1 cellular context compared by ENCODE assay signal in the genomic region with DNA sequence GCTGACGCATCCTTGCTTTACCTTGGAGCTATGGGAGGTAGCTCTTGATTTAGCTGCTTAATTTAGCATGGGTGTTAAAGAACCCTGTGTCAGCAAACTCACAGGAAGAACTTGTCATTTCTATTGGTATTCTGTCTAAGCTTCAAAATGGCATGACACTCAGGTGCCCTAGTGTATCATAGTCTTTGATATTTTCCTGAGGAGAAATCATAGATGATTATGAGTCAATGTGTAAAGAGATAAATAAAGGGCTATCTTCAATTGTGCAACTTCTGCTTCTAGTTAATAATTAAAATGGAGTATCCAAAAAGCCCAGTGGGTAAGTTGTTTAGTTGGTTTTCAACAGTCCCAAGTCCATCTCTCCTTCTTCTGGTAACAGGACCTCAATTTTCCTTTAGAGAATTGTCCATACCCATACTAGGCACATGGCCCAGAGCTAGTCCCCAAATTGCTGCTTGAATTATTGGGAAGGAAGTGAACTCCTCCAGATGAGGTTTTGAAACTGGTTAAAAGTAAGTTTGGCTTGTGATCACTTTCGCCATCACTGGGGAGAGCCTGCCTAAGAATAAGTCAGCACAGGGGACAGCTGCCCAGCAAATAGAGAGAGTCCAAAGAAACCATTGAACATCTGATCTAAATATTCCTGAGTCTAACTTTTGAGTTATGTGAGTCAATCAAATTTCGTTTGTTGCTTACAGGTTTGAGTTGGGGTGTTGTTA.
TF ChIP-seq lines count a peak whose summit lies in the region.

No MANE protein-coding gene starts in this region.

TF ChIP-seq in HepG2, 621 proteins besides CTCF, POLR2A, EP300 and RAD21 (continued from another document and continues in another):
- TF ChIP-seq, protein P1, sequence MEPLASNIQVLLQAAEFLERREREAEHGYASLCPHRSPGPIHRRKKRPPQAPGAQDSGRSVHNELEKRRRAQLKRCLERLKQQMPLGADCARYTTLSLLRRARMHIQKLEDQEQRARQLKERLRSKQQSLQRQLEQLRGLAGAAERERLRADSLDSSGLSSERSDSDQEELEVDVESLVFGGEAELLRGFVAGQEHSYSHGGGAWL (CRISPR knock-in tag; IDR thresholded peaks at IDR 0.05), result no peak
- TF ChIP-seq TOPORS (CRISPR knock-in tag; IDR thresholded peaks at IDR 0.05), result peak; percentile 72; the same call in 1 of the 2 replicates
- TF ChIP-seq THRA (CRISPR knock-in tag; IDR thresholded peaks at IDR 0.05; ENCODE audit: borderline replicate concordance), result peak; percentile 72; the same call in 1 of the 2 replicates
- TF ChIP-seq KDM4B (CRISPR knock-in tag; IDR thresholded peaks at IDR 0.05), result no peak
- TF ChIP-seq NR1H2 (CRISPR knock-in tag; IDR thresholded peaks at IDR 0.05; ENCODE audit: borderline replicate concordance, low read depth), result no peak
- no peak for TF ChIP-seq DNMT1 (CRISPR knock-in tag; IDR thresholded peaks at IDR 0.05)
- TF ChIP-seq KMT2B (CRISPR knock-in tag; IDR thresholded peaks at IDR 0.05), result no peak
- TF ChIP-seq CC2D1A (CRISPR knock-in tag; IDR thresholded peaks at IDR 0.05), result 0 out of 2 replicates have a peak, but pooled peaks have one; percentile 69
- TF ChIP-seq ZNF3 (CRISPR knock-in tag; IDR thresholded peaks at IDR 0.05), result no peak
- TF ChIP-seq TCF12 (IDR thresholded peaks at IDR 0.05), result no peak
- peak; percentile 48; the same call in 1 of the 2 replicates for TF ChIP-seq TCF12 (CRISPR knock-in tag; IDR thresholded peaks at IDR 0.05)
- TF ChIP-seq AKAP8 (CRISPR knock-in tag; IDR thresholded peaks at IDR 0.05), result no peak
- no peak for TF ChIP-seq HCFC1 (IDR thresholded peaks at IDR 0.05; ENCODE audit: low read depth, low read length)
- TF ChIP-seq ARNT2 (CRISPR knock-in tag; IDR thresholded peaks at IDR 0.05; ENCODE audit: low read depth), result peak; percentile 72; the same call in 1 of the 2 replicates
- TF ChIP-seq NR2C2 (CRISPR knock-in tag; IDR thresholded peaks at IDR 0.05; ENCODE audit: borderline replicate concordance), result no peak; the same call in 1 of the 2 replicates
- no peak for TF ChIP-seq CHD4 (IDR thresholded peaks at IDR 0.05; ENCODE audit: borderline replicate concordance, low read length)
- TF ChIP-seq ZNF143 (CRISPR knock-in tag; IDR thresholded peaks at IDR 0.05), result no peak
- no peak for TF ChIP-seq ZNF713 (CRISPR knock-in tag; IDR thresholded peaks at IDR 0.05)
- no peak for TF ChIP-seq MXI1 (IDR thresholded peaks at IDR 0.05; ENCODE audit: borderline replicate concordance, low read depth, low read length)
- no peak; the same call in 1 of the 2 replicates for TF ChIP-seq ZBTB20 (CRISPR knock-in tag; IDR thresholded peaks at IDR 0.05; ENCODE audit: borderline replicate concordance, low read depth)
- TF ChIP-seq, protein P2, sequence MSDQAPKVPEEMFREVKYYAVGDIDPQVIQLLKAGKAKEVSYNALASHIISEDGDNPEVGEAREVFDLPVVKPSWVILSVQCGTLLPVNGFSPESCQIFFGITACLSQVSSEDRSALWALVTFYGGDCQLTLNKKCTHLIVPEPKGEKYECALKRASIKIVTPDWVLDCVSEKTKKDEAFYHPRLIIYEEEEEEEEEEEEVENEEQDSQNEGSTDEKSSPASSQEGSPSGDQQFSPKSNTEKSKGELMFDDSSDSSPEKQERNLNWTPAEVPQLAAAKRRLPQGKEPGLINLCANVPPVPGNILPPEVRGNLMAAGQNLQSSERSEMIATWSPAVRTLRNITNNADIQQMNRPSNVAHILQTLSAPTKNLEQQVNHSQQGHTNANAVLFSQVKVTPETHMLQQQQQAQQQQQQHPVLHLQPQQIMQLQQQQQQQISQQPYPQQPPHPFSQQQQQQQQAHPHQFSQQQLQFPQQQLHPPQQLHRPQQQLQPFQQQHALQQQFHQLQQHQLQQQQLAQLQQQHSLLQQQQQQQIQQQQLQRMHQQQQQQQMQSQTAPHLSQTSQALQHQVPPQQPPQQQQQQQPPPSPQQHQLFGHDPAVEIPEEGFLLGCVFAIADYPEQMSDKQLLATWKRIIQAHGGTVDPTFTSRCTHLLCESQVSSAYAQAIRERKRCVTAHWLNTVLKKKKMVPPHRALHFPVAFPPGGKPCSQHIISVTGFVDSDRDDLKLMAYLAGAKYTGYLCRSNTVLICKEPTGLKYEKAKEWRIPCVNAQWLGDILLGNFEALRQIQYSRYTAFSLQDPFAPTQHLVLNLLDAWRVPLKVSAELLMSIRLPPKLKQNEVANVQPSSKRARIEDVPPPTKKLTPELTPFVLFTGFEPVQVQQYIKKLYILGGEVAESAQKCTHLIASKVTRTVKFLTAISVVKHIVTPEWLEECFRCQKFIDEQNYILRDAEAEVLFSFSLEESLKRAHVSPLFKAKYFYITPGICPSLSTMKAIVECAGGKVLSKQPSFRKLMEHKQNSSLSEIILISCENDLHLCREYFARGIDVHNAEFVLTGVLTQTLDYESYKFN (CRISPR knock-in tag; conservative IDR thresholded peaks at IDR 0.05), result peak; percentile 93
- TF ChIP-seq FOXO1 (CRISPR knock-in tag; IDR thresholded peaks at IDR 0.05), result peak; percentile 57; the same call in 1 of the 2 replicates
- no peak for TF ChIP-seq ZBTB7A (CRISPR knock-in tag; IDR thresholded peaks at IDR 0.05)
- TF ChIP-seq ARID4A (CRISPR knock-in tag; IDR thresholded peaks at IDR 0.05; ENCODE audit: borderline replicate concordance), result no peak
- no peak for TF ChIP-seq ZNF121 (CRISPR knock-in tag; IDR thresholded peaks at IDR 0.05)
- TF ChIP-seq FOXA1 (IDR thresholded peaks at IDR 0.05), result no peak
- peak; percentile 58; the same call in 1 of the 2 replicates for TF ChIP-seq FOXA1 (CRISPR knock-in tag; IDR thresholded peaks at IDR 0.05)
- no peak for TF ChIP-seq MTA1 (CRISPR knock-in tag; IDR thresholded peaks at IDR 0.05; ENCODE audit: borderline replicate concordance)
- TF ChIP-seq, protein P3, sequence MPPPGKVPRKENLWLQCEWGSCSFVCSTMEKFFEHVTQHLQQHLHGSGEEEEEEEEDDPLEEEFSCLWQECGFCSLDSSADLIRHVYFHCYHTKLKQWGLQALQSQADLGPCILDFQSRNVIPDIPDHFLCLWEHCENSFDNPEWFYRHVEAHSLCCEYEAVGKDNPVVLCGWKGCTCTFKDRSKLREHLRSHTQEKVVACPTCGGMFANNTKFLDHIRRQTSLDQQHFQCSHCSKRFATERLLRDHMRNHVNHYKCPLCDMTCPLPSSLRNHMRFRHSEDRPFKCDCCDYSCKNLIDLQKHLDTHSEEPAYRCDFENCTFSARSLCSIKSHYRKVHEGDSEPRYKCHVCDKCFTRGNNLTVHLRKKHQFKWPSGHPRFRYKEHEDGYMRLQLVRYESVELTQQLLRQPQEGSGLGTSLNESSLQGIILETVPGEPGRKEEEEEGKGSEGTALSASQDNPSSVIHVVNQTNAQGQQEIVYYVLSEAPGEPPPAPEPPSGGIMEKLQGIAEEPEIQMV (CRISPR knock-in tag; IDR thresholded peaks at IDR 0.05; ENCODE audit: low read depth), result peak; percentile 1; the same call in 1 of the 2 replicates
- TF ChIP-seq MTA3 (CRISPR knock-in tag; IDR thresholded peaks at IDR 0.05), result no peak
- peak; percentile 20; the same call in 1 of the 2 replicates for TF ChIP-seq ZNF710 (CRISPR knock-in tag; IDR thresholded peaks at IDR 0.05; ENCODE audit: borderline replicate concordance)
- TF ChIP-seq YEATS4 (CRISPR knock-in tag; IDR thresholded peaks at IDR 0.05; ENCODE audit: borderline replicate concordance), result peak; percentile 70
- no peak for TF ChIP-seq NBN (conservative IDR thresholded peaks at IDR 0.05)
- no peak for TF ChIP-seq ZMYM2 (CRISPR knock-in tag; IDR thresholded peaks at IDR 0.05)
- TF ChIP-seq TCF7 (IDR thresholded peaks at IDR 0.05; ENCODE audit: low read depth), result peak; percentile 81
- TF ChIP-seq GATAD1 (CRISPR knock-in tag; IDR thresholded peaks at IDR 0.05), result no peak; the same call in 1 of the 2 replicates
- TF ChIP-seq ZNF24 (IDR thresholded peaks at IDR 0.05), result no peak
- no peak for TF ChIP-seq KDM3A (CRISPR knock-in tag; IDR thresholded peaks at IDR 0.05; ENCODE audit: low read depth)
- TF ChIP-seq IRF1 (CRISPR knock-in tag; IDR thresholded peaks at IDR 0.05; ENCODE audit: low read depth), result no peak
- TF ChIP-seq ATF4 (CRISPR knock-in tag; IDR thresholded peaks at IDR 0.05), result 0 out of 4 replicates have a peak, but pooled peaks of 1 of the 2 experiments have one; percentile 38
- TF ChIP-seq BRCA1 (CRISPR knock-in tag; IDR thresholded peaks at IDR 0.05), result no peak
- TF ChIP-seq ZFP37 (CRISPR knock-in tag; IDR thresholded peaks at IDR 0.05; ENCODE audit: borderline replicate concordance), result no peak
- TF ChIP-seq GABPB1 (CRISPR knock-in tag; IDR thresholded peaks at IDR 0.05), result 0 out of 2 replicates have a peak, but pooled peaks have one; percentile 6
- TF ChIP-seq, protein P4, sequence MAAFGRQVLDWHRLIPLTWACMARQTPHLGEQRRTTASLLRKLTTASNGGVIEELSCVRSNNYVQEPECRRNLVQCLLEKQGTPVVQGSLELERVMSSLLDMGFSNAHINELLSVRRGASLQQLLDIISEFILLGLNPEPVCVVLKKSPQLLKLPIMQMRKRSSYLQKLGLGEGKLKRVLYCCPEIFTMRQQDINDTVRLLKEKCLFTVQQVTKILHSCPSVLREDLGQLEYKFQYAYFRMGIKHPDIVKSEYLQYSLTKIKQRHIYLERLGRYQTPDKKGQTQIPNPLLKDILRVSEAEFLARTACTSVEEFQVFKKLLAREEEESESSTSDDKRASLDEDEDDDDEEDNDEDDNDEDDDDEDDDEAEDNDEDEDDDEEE (CRISPR knock-in tag; IDR thresholded peaks at IDR 0.05), result no peak
- TF ChIP-seq ATM (IDR thresholded peaks at IDR 0.05; ENCODE audit: borderline replicate concordance), result no peak
- TF ChIP-seq ETV5 (CRISPR knock-in tag; IDR thresholded peaks at IDR 0.05; ENCODE audit: borderline replicate concordance), result peak; percentile 27; the same call in 1 of the 2 replicates
